Comparison of ENCODE assay signal across 8 cellular contexts in the genomic region with DNA sequence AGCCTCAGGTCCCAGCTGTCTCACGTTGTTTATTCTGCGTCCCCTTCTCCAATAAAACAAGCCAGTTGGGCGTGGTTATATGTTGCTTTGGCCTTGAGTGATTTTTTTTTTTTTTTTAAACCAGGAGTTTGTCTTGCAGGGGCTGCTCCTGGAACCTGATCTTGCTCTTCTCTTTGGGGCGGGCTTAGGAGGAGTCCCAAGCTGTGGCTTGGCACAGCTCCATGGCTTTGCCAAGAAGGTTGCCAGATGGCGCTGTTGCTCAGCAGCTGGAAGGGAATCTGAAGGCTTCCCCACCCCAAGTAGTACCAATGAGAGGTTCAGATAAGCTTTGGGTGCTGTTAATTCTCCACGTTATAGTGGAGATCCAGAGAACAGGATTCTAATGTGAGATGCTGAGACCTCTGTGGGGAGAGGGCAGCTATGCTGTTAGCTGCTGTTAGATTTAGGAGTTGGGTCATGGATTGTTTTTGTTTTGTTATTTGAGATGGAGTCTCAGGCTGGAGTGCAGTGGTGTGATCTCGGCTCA. TPM values are rescaled to one million over a fixed set of nuclear protein-coding genes. Genes with fewer than 3 reads are reported as not detected.
DNase-seq lines count a peak whose midpoint lies in the region; ATAC-seq and TF ChIP-seq lines count a peak whose summit lies in the region.

No MANE protein-coding gene starts in this region.

- no peak for TF ChIP-seq EP300 in neural cell (conservative IDR thresholded peaks at IDR 0.05; ENCODE audit: poor library complexity, severe bottlenecking)

- no peaks in the 10 kb centered on the region for H3K27me3 Mint-ChIP-seq in activated T-cell treated with anti-CD3 and anti-CD28 coated beads, Interleukin-2, amount 50 U/mL, for 72 hours (ENCODE audit: low read depth)

- no peaks in the 10 kb centered on the region for H3K9me3 Mint-ChIP-seq in activated T-cell treated with anti-CD3 and anti-CD28 coated beads, Interleukin-2, amount 50 U/mL, for 72 hours

- H3K36me3 Mint-ChIP-seq in activated T-cell treated with anti-CD3 and anti-CD28 coated beads, Interleukin-2, amount 50 U/mL, for 72 hours (ENCODE audit: insufficient read depth in 2 of 2): peaks cover 18 to 35% of the 10 kb centered on the region in 2 donors

- no peaks in the 10 kb centered on the region for H3K79me2 ChIP-seq in fibroblast of lung (ENCODE audit: control insufficient read depth, insufficient read depth, low read length)
- H3K79me2 ChIP-seq in neural cell (replicated peaks; ENCODE audit: insufficient read depth, low read length): no peaks in the 10 kb centered on the region

- peak; percentile 70 for TF ChIP-seq RAD21 in neural cell (conservative IDR thresholded peaks at IDR 0.05)

- peaks cover 31% of the 10 kb centered on the region for H3K36me3 ChIP-seq in fibroblast of lung (ENCODE audit: control insufficient read depth, insufficient read depth, low read length)
- H3K36me3 ChIP-seq in neural cell (ENCODE audit: insufficient read depth, low read length): peaks cover 6% of the 10 kb centered on the region

- peak; percentile 27 to 31 for ATAC-seq in activated T-cell treated with anti-CD3 and anti-CD28 coated beads, Interleukin-2, amount 50 U/mL, for 72 hours (replicated peaks in 1 of 2)
- no peak for ATAC-seq in HG03520 (IDR thresholded peaks at IDR 0.05; ENCODE audit: unreplicated experiment)

- H3K27me3 ChIP-seq in fibroblast of lung (ENCODE audit: control insufficient read depth, insufficient read depth, low read length): no peaks in the 10 kb centered on the region
- no peaks in the 10 kb centered on the region for H3K27me3 ChIP-seq in neural cell (ENCODE audit: insufficient read depth, low read depth, low read length)

- H3K9ac ChIP-seq in fibroblast of lung (ENCODE audit: insufficient read depth, low read length) (no peak overlapping the region), neural cell (ENCODE audit: low read length) (no peak overlapping the region)

- H3K4me3 ChIP-seq in fibroblast of lung (replicated peaks in 1 of 4; ENCODE audit: control extremely low read depth in 1 of 4, insufficient read depth in 1 of 4, low read depth in 3 of 4, low read length in 4 of 4) (no peak overlapping the region), neural cell (ENCODE audit: low read length) (no peak overlapping the region)

- peak overlapping the region; percentile 93 for H3K27ac Mint-ChIP-seq in activated T-cell treated with anti-CD3 and anti-CD28 coated beads, Interleukin-2, amount 50 U/mL, for 72 hours

- H2AFZ ChIP-seq in fibroblast of lung (ENCODE audit: low read length) (no peak overlapping the region), neural cell (ENCODE audit: low read depth, low read length) (no peak overlapping the region)

- H3K4me1 ChIP-seq in fibroblast of lung (ENCODE audit: control insufficient read depth, extremely low read depth, insufficient read depth, low read length): peaks cover 18% of the 10 kb centered on the region

- DNase-seq in DMS 273 (lab: John Stamatoyannopoulos, UW; ENCODE audit: unreplicated experiment): peak; percentile 98
- peak; percentile 67 for DNase-seq in LoVo (ENCODE audit: low spot score)
- peak; percentile 96 for DNase-seq in RPMI7951 (ENCODE audit: low read depth)
- peak; percentile 79 to 82 for DNase-seq in activated T-cell treated with anti-CD3 and anti-CD28 coated beads, Interleukin-2, amount 50 U/mL, for 72 hours
- DNase-seq in fibroblast of lung (ENCODE audit: low read depth in 2 of 2): peak; percentile 93 to 97
- peak in 43 of 49 donors; percentile 24 to 84 (median 69) for DNase-seq in substantia nigra (lab: John Stamatoyannopoulos, UW)

- peak overlapping the region; percentile 42 to 66 for H3K4me3 Mint-ChIP-seq in activated T-cell treated with anti-CD3 and anti-CD28 coated beads, Interleukin-2, amount 50 U/mL, for 72 hours

- TF ChIP-seq CTCF in fibroblast of lung (conservative IDR thresholded peaks at IDR 0.05 in 1 of 2, IDR thresholded peaks at IDR 0.05 in 1 of 2; ENCODE audit: low read depth in 1 of 2, low read length in 2 of 2) (peak; percentile 61 to 68), neural cell (IDR thresholded peaks at IDR 0.05; ENCODE audit: poor library complexity, severe bottlenecking) (peak; percentile 67)

- H3K9me3 ChIP-seq in fibroblast of lung (ENCODE audit: control insufficient read depth, insufficient read depth, low read depth, low read length) (no peaks in the 10 kb centered on the region), neural cell (ENCODE audit: low read length) (no peaks in the 10 kb centered on the region)

- no peaks in the 10 kb centered on the region for H3F3A ChIP-seq in neural cell (ENCODE audit: insufficient read depth, low read length, poor library complexity, severe bottlenecking)

- peaks cover 47% of the 10 kb centered on the region for H3K4me1 Mint-ChIP-seq in activated T-cell treated with anti-CD3 and anti-CD28 coated beads, Interleukin-2, amount 50 U/mL, for 72 hours (ENCODE audit: low read depth)

- no peak overlapping the region for H3K4me2 ChIP-seq in fibroblast of lung (ENCODE audit: extremely low read depth, insufficient read depth, low read length)
- no peak overlapping the region for H3K4me2 ChIP-seq in neural cell (ENCODE audit: low read length)

- no peaks in the 10 kb centered on the region for H3K9me2 ChIP-seq in neural cell (ENCODE audit: insufficient read depth, low read length)

- H4K20me1 ChIP-seq in fibroblast of lung (ENCODE audit: control insufficient read depth, extremely low read depth, insufficient read depth, low read length) (no peaks in the 10 kb centered on the region), neural cell (ENCODE audit: insufficient read depth) (no peaks in the 10 kb centered on the region)

- H3K27ac ChIP-seq in fibroblast of lung (ENCODE audit: insufficient read depth, low read length) (no peak overlapping the region), neural cell (ENCODE audit: low read length) (no peak overlapping the region), substantia nigra (ENCODE audit: low read depth, low read length, poor library complexity, severe bottlenecking) (no peak overlapping the region)

TF ChIP-seq in neural cell, 6 proteins besides CTCF, POLR2A, EP300 and RAD21:
- no peak for TF ChIP-seq POLR2AphosphoS5 (IDR thresholded peaks at IDR 0.05)
- TF ChIP-seq TAF1 (IDR thresholded peaks at IDR 0.05; ENCODE audit: low read depth): no peak
- TF ChIP-seq SMC3 (conservative IDR thresholded peaks at IDR 0.05; ENCODE audit: poor library complexity): peak; percentile 63
- TF ChIP-seq EZH2 (IDR thresholded peaks at IDR 0.05; ENCODE audit: borderline replicate concordance, insufficient read depth, low read length, poor library complexity, severe bottlenecking): no peak

RNA-seq across cellular contexts. Expression of a gene that starts 2.0 kb away (rescaled TPM):
- total RNA-seq in RPMI7951 (2014; rRNA removed; shearing (Covaris generic)): 25.9 and 29.1 TPM in 2 replicates
- total RNA-seq in activated T-cell treated with anti-CD3 and anti-CD28 coated beads, Interleukin-2, amount 50 U/mL, for 72 hours: 100 to 1,000 TPM; 158 to 164 TPM
- 1.0 and 3.6 TPM in 2 replicates for total RNA-seq in fibroblast of lung
- polyA plus RNA-seq in fibroblast of lung (1.2 and 1.9 TPM in 2 replicates), neural cell (0.89 TPM in 1 of 2 replicates, not detected in the other)
- polyA plus RNA-seq in fibroblast of lung (2012): 2.3 and 4.6 TPM in 2 replicates
- polyA minus RNA-seq in fibroblast of lung (ENCODE audit: low replicate concordance) (2.1 and 2.6 TPM in 2 replicates), neural cell (0.73 and 0.81 TPM in 2 replicates)

RNA-seq across cellular contexts. Expression of a gene that starts 18.6 kb away (rescaled TPM):
- 306 and 321 TPM in 2 replicates for total RNA-seq in RPMI7951 (2014; rRNA removed; shearing (Covaris generic))
- 100 to 1,000 TPM; 246 to 256 TPM for total RNA-seq in activated T-cell treated with anti-CD3 and anti-CD28 coated beads, Interleukin-2, amount 50 U/mL, for 72 hours
- 96.3 and 98.8 TPM in 2 replicates for total RNA-seq in fibroblast of lung
- polyA plus RNA-seq in fibroblast of lung (147 and 198 TPM in 2 replicates), neural cell (161 and 174 TPM in 2 replicates)
- 140 and 180 TPM in 2 replicates for polyA plus RNA-seq in fibroblast of lung (2012)
- polyA minus RNA-seq in fibroblast of lung (ENCODE audit: low replicate concordance) (136 and 252 TPM in 2 replicates), neural cell (116 and 139 TPM in 2 replicates)

RNA-seq across cellular contexts. Expression of a gene that starts 21.5 kb away (rescaled TPM):
- 67.2 and 79.8 TPM in 2 replicates for total RNA-seq in RPMI7951 (2014; rRNA removed; shearing (Covaris generic))
- 10 to 100 TPM; 19.7 to 25.5 TPM for total RNA-seq in activated T-cell treated with anti-CD3 and anti-CD28 coated beads, Interleukin-2, amount 50 U/mL, for 72 hours
- 32.9 and 41.5 TPM in 2 replicates for total RNA-seq in fibroblast of lung
- polyA plus RNA-seq in fibroblast of lung: 20.5 and 25.7 TPM in 2 replicates
- polyA plus RNA-seq in fibroblast of lung (2012): 34.7 and 42.7 TPM in 2 replicates
- 66.6 and 78.4 TPM in 2 replicates for polyA minus RNA-seq in fibroblast of lung (ENCODE audit: low replicate concordance)
- polyA plus RNA-seq in neural cell: 67.2 and 75.8 TPM in 2 replicates
- polyA minus RNA-seq in neural cell: 17.0 and 23.3 TPM in 2 replicates

RNA-seq across cellular contexts. Expression of a gene that starts 21.5 kb away (rescaled TPM):
- total RNA-seq in RPMI7951 (2014; rRNA removed; shearing (Covaris generic)): 59.7 and 90.2 TPM in 2 replicates
- total RNA-seq in activated T-cell treated with anti-CD3 and anti-CD28 coated beads, Interleukin-2, amount 50 U/mL, for 72 hours: 10 to 100 TPM; 78.6 to 92.9 TPM
- 47.8 and 71.5 TPM in 2 replicates for total RNA-seq in fibroblast of lung
- polyA plus RNA-seq in fibroblast of lung: 17.7 and 18.5 TPM in 2 replicates
- 43.8 and 52.2 TPM in 2 replicates for polyA plus RNA-seq in fibroblast of lung (2012)
- polyA minus RNA-seq in fibroblast of lung (ENCODE audit: low replicate concordance): 31.9 and 51.5 TPM in 2 replicates
- polyA plus RNA-seq in neural cell: 47.3 and 62.1 TPM in 2 replicates
- polyA minus RNA-seq in neural cell: 16.4 and 21.2 TPM in 2 replicates

RNA-seq across cellular contexts. Expression of a gene that starts 25.8 kb away (rescaled TPM):
- 17.2 and 23.7 TPM in 2 replicates for total RNA-seq in RPMI7951 (2014; rRNA removed; shearing (Covaris generic))
- 10 to 100 TPM; 42.2 to 54.1 TPM for total RNA-seq in activated T-cell treated with anti-CD3 and anti-CD28 coated beads, Interleukin-2, amount 50 U/mL, for 72 hours
- 12.6 TPM in 2 replicates for total RNA-seq in fibroblast of lung
- 11.2 and 12.6 TPM in 2 replicates for polyA plus RNA-seq in fibroblast of lung
- 22.2 and 25.1 TPM in 2 replicates for polyA plus RNA-seq in fibroblast of lung (2012)
- polyA minus RNA-seq in fibroblast of lung (ENCODE audit: low replicate concordance): 15.4 and 31.3 TPM in 2 replicates
- 20.3 and 23.9 TPM in 2 replicates for polyA plus RNA-seq in neural cell
- 11.4 and 16.1 TPM in 2 replicates for polyA minus RNA-seq in neural cell
